Comparison of ENCODE assay signal across 16 cellular contexts in genomic region chr14:29650554-29651269, GRCh38.
"Had no signal": no experiment of that assay in that cellular context is flagged by ENCODE, and none has a peak within 500 bp of the region (broad histone marks: within the 10 kb centered on the region; RNA-seq: fewer than 3 reads in every experiment).

No MANE protein-coding gene starts in this region.

- H3K4me3 ChIP-seq: coronary artery, gastrocnemius medialis, lower lobe of right lung, psoas muscle had no signal

- H3K4me1 ChIP-seq: gastrocnemius medialis, lower lobe of right lung, psoas muscle had no signal

- H3K27ac ChIP-seq: coronary artery, gastrocnemius medialis, lower lobe of right lung, neutrophil, psoas muscle, VCaP had no signal

- ATAC-seq: activated CD4-positive, alpha-beta T cell treated with anti-CD3 and anti-CD28 coated beads for 36 hours; activated CD8-positive, alpha-beta T cell treated with anti-CD3 and anti-CD28 coated beads for 36 hours; gastrocnemius medialis; lower lobe of right lung; naive thymus-derived CD4-positive, alpha-beta T cell; psoas muscle had no signal

- H3K36me3 ChIP-seq: gastrocnemius medialis, lower lobe of right lung, neutrophil had no signal

- DNase-seq: activated CD4-positive, alpha-beta T cell treated with anti-CD3 and anti-CD28 coated beads for 36 hours; activated CD8-positive, alpha-beta memory T cell treated with anti-CD3 and anti-CD28 coated beads, Interleukin-2, amount 50 U/mL, for 4 hours; activated CD8-positive, alpha-beta T cell treated with anti-CD3 and anti-CD28 coated beads for 36 hours; activated naive CD8-positive, alpha-beta T cell treated with anti-CD3 and anti-CD28 coated beads, Interleukin-2, amount 10 ng/mL, durations not matched to agents 7 days and 5 days; caudate nucleus; effector CD4-positive, alpha-beta T cell; gastrocnemius medialis; lower lobe of right lung; naive thymus-derived CD4-positive, alpha-beta T cell; psoas muscle; stimulated activated CD4-positive, alpha-beta T cell treated with anti-CD3 and anti-CD28 coated beads, Interleukin-12 subunit alpha, Interleukin-12 subunit beta, amount 100 ng/mL, for 4 hours; stimulated activated CD4-positive, alpha-beta T cell treated with anti-CD3 and anti-CD28 coated beads, Interleukin-4, amount 100 ng/mL, for 1 hour; stimulated activated CD8-positive, alpha-beta memory T cell treated with anti-CD3 and anti-CD28 coated beads, Interleukin-4, amount 100 ng/mL, for 48 hours had no signal

- H3K27me3 ChIP-seq: gastrocnemius medialis, neutrophil had no signal
